31 cellular contexts compared by ENCODE assay signal in the genomic region with DNA sequence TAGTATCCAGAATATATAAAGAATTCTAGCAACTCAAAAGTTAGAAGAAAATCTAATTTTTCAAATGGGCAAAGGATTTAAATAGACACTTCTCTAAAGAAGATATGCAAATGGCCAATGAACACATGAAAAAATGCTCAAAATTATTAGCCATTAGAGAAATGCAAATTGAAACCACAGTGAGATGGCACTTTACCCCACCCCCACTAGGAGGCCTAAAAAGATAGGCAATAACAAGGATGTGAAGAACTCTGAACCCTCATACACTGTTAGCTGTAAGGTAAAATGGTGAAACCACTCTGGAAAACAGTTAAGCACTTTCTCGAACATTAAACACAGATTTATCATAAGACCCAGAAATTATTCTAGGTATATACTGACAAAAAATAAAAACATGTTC.
"Had no signal": no experiment of that assay in that cellular context is flagged by ENCODE, and none has a peak within 500 bp of the region (broad histone marks: within the 10 kb centered on the region; RNA-seq: fewer than 3 reads in every experiment).

No MANE protein-coding gene starts in this region.

- H3K27ac Mint-ChIP-seq: activated CD4-positive, alpha-beta memory T cell treated with anti-CD3 and anti-CD28 coated beads, Interleukin-2, amount 10 ng/mL, durations not matched to agents 7 days and 5 days; activated CD4-positive, alpha-beta T cell treated with anti-CD3 and anti-CD28 coated beads for 36 hours; activated CD8-positive, alpha-beta memory T cell treated with anti-CD3 and anti-CD28 coated beads, Interleukin-2, amount 10 ng/mL, durations not matched to agents 7 days and 5 days; activated naive CD4-positive, alpha-beta T cell treated with anti-CD3 and anti-CD28 coated beads, Interleukin-2, amount 10 ng/mL, durations not matched to agents 7 days and 5 days; activated naive CD8-positive, alpha-beta T cell; activated naive CD8-positive, alpha-beta T cell treated with anti-CD3 and anti-CD28 coated beads, Interleukin-2, amount 50 U/mL, for 24 hours; brain had no signal

- H3K36me3 ChIP-seq: SJCRH30 had no signal

- H3K9me3 Mint-ChIP-seq: activated CD4-positive, alpha-beta memory T cell treated with anti-CD3 and anti-CD28 coated beads, Interleukin-2, amount 10 ng/mL, durations not matched to agents 7 days and 5 days; activated naive CD4-positive, alpha-beta T cell treated with anti-CD3 and anti-CD28 coated beads, Interleukin-2, amount 10 ng/mL, durations not matched to agents 7 days and 5 days had no signal

- H3K27me3 Mint-ChIP-seq: activated CD4-positive, alpha-beta memory T cell treated with anti-CD3 and anti-CD28 coated beads, Interleukin-2, amount 10 ng/mL, durations not matched to agents 7 days and 5 days; activated CD8-positive, alpha-beta memory T cell treated with anti-CD3 and anti-CD28 coated beads, Interleukin-2, amount 10 ng/mL, durations not matched to agents 7 days and 5 days; activated naive CD4-positive, alpha-beta T cell treated with anti-CD3 and anti-CD28 coated beads, Interleukin-2, amount 10 ng/mL, durations not matched to agents 7 days and 5 days had no signal

- H3K4me2 ChIP-seq: KMS-11 had no signal

- H3K27ac ChIP-seq: KMS-11, SJCRH30, SK-N-MC had no signal

- ATAC-seq: activated CD4-positive, alpha-beta T cell treated with anti-CD3 and anti-CD28 coated beads for 36 hours; activated CD8-positive, alpha-beta memory T cell treated with anti-CD3 and anti-CD28 coated beads, Interleukin-2, amount 10 ng/mL, durations not matched to agents 7 days and 5 days; activated naive CD8-positive, alpha-beta T cell treated with anti-CD3 and anti-CD28 coated beads, Interleukin-2, amount 50 U/mL, for 24 hours; Panc1 had no signal

- H3K4me3 Mint-ChIP-seq: activated CD4-positive, alpha-beta memory T cell treated with anti-CD3 and anti-CD28 coated beads, Interleukin-2, amount 10 ng/mL, durations not matched to agents 7 days and 5 days; activated CD4-positive, alpha-beta T cell treated with anti-CD3 and anti-CD28 coated beads for 36 hours; activated CD8-positive, alpha-beta memory T cell treated with anti-CD3 and anti-CD28 coated beads, Interleukin-2, amount 10 ng/mL, durations not matched to agents 7 days and 5 days; activated naive CD4-positive, alpha-beta T cell treated with anti-CD3 and anti-CD28 coated beads, Interleukin-2, amount 10 ng/mL, durations not matched to agents 7 days and 5 days; activated naive CD8-positive, alpha-beta T cell; activated naive CD8-positive, alpha-beta T cell treated with anti-CD3 and anti-CD28 coated beads, Interleukin-2, amount 50 U/mL, for 24 hours; brain had no signal

- H3K27me3 ChIP-seq: SJCRH30 had no signal

- H3K36me3 Mint-ChIP-seq: activated CD8-positive, alpha-beta memory T cell treated with anti-CD3 and anti-CD28 coated beads, Interleukin-2, amount 10 ng/mL, durations not matched to agents 7 days and 5 days; activated naive CD4-positive, alpha-beta T cell treated with anti-CD3 and anti-CD28 coated beads, Interleukin-2, amount 10 ng/mL, durations not matched to agents 7 days and 5 days; activated naive CD8-positive, alpha-beta T cell; brain had no signal

- H3K4me3 ChIP-seq: SJCRH30, SK-N-MC had no signal

- DNase-seq: activated CD4-positive, alpha-beta memory T cell treated with anti-CD3 and anti-CD28 coated beads, Interleukin-2, amount 10 ng/mL, durations not matched to agents 7 days and 5 days; activated CD4-positive, alpha-beta T cell treated with anti-CD3 and anti-CD28 coated beads for 36 hours; activated CD8-positive, alpha-beta memory T cell treated with anti-CD3 and anti-CD28 coated beads for 24 hours; activated CD8-positive, alpha-beta memory T cell treated with anti-CD3 and anti-CD28 coated beads, Interleukin-2, amount 10 ng/mL, durations not matched to agents 7 days and 5 days; activated CD8-positive, alpha-beta memory T cell treated with anti-CD3 and anti-CD28 coated beads, Interleukin-2, amount 50 U/mL, for 48 hours; activated effector memory CD4-positive, alpha-beta T cell treated with Interleukin-2 at 50 U/mL for 16 hours; activated naive CD4-positive, alpha-beta T cell treated with anti-CD3 and anti-CD28 coated beads, Interleukin-2, amount 10 ng/mL, durations not matched to agents 7 days and 5 days; activated naive CD8-positive, alpha-beta T cell treated with anti-CD3 and anti-CD28 coated beads, Interleukin-2, amount 50 U/mL, for 24 hours; activated T-cell treated with anti-CD3 and anti-CD28 coated beads, Interleukin-2, amount 50 U/mL, for 48 hours; anterior cingulate cortex; caudate nucleus; cerebellar nuclear complex; MV-4-11; NCI-H1092 treated with DMSO at 0.1 percent for 48 hours; NCI-H1417; NCI-H146; NCI-H187; NCI-H2029 treated with DMSO at 0.1 percent for 48 hours; NCI-H2171 treated with DMSO at 0.1 percent for 48 hours; NCI-H2227 treated with DMSO at 0.1 percent for 48 hours; NCI-H446; NCI-H510A treated with DMSO at 0.1 percent for 48 hours; NCI-H69; NCI-H82; SHP77; SJCRH30 had no signal

- H3K4me1 Mint-ChIP-seq: activated CD8-positive, alpha-beta memory T cell treated with anti-CD3 and anti-CD28 coated beads, Interleukin-2, amount 10 ng/mL, durations not matched to agents 7 days and 5 days; activated naive CD4-positive, alpha-beta T cell treated with anti-CD3 and anti-CD28 coated beads, Interleukin-2, amount 10 ng/mL, durations not matched to agents 7 days and 5 days; activated naive CD8-positive, alpha-beta T cell treated with anti-CD3 and anti-CD28 coated beads, Interleukin-2, amount 50 U/mL, for 24 hours had no signal
